Comparison of ENCODE assay signal across 20 cellular contexts in the genomic region with DNA sequence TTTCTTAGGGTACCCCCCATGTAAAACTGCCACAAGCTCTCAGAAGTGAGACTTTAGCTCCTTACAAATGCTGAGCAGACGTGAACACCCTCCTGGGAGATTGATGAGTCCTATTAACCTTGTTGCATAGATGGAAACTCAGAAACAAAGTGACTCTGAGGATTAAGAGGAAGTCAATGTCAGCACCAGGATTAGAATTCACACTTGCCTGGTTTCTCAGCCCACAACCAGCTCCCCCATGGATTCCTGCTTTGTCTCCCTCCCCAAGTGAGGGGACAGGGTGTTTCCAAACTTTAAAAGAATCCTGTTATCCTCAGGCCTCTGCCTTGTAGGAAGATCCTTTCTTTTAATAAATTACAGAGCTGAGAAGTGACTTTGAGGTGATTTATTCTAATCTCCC.
DNase-seq lines count a peak whose midpoint lies in the region; ATAC-seq, FAIRE-seq and TF ChIP-seq lines count a peak whose summit lies in the region.
"Had no signal": no experiment of that assay in that cellular context is flagged by ENCODE, and none has a peak within 500 bp of the region (broad histone marks: within the 10 kb centered on the region; RNA-seq: fewer than 3 reads in every experiment).

No MANE protein-coding gene starts in this region.

- H3K4me1 ChIP-seq in HUES64 (ENCODE audit: insufficient read depth, low read length) = peaks cover 32% of the 10 kb centered on the region
- H3K4me1 ChIP-seq in ovary (ENCODE audit: insufficient read depth) = no peaks in the 10 kb centered on the region

- H3K27me3 Mint-ChIP-seq in WTC11 (ENCODE audit: low read depth) (no peaks in the 10 kb centered on the region), nephron progenitor cell (ENCODE audit: low read depth, poor library complexity) (peaks cover 3% of the 10 kb centered on the region)

- peak; percentile 60 for ATAC-seq in WTC11
- ATAC-seq: CD8-positive, alpha-beta T cell had no signal

- TF ChIP-seq CTCF in WTC11 (IDR thresholded peaks at IDR 0.05) (no peak), nephron progenitor cell (IDR thresholded peaks at IDR 0.05) (no peak), ovary (IDR thresholded peaks at IDR 0.05) (no peak)

- WGBS in HUES64 = 5% methylated on average over 1 of the region's 1 CpG
- 82 to 91% (median 86%) methylated on average over 1 of the region's 1 CpG for WGBS in ovary, 3 donors

- H3K27me3 ChIP-seq in HUES64 (ENCODE audit: insufficient read depth, low read length) (no peaks in the 10 kb centered on the region), ovary (no peaks in the 10 kb centered on the region)
- H3K27me3 ChIP-seq: SJCRH30 had no signal

- POLR2A ChIA-PET in WTC11 (lab: Charles Lee) = no interaction called here

- no peak for TF ChIP-seq EP300 in ovary (IDR thresholded peaks at IDR 0.05)

- H3K27ac Mint-ChIP-seq in WTC11 (peak overlapping the region; percentile 57; the same call in 1 of the 2 replicates), nephron progenitor cell (peak overlapping the region; percentile 90)
- H3K27ac Mint-ChIP-seq: CD8-positive, alpha-beta T cell; HFFc6 had no signal

- TF ChIP-seq POLR2A in ovary (IDR thresholded peaks at IDR 0.05) = no peak

- H3K27ac ChIP-seq in HUES64 (ENCODE audit: low read depth, low read length) = peak overlapping the region; percentile 71
- H3K27ac ChIP-seq in ovary = no peak overlapping the region
- H3K27ac ChIP-seq: GM23248, RWPE1, SJCRH30 had no signal

- H3K4me3 Mint-ChIP-seq in WTC11 (no peak overlapping the region), nephron progenitor cell (no peak overlapping the region)
- H3K4me3 Mint-ChIP-seq: CD8-positive, alpha-beta T cell; HFFc6 had no signal

- H3K9ac ChIP-seq in HUES64 (ENCODE audit: low read depth, low read length) = no peak overlapping the region
- H3K9ac ChIP-seq: GM23248 had no signal

- no peak overlapping the region for H3K4me3 ChIP-seq in HUES64 (ENCODE audit: low read length)
- no peak overlapping the region for H3K4me3 ChIP-seq in ovary
- H3K4me3 ChIP-seq: GM23248, SJCRH30 had no signal

- H3K36me3 ChIP-seq in HUES64 (ENCODE audit: insufficient read depth, low read length) (no peaks in the 10 kb centered on the region), ovary (no peaks in the 10 kb centered on the region)
- H3K36me3 ChIP-seq: SJCRH30 had no signal

- no peaks in the 10 kb centered on the region for H3K9me3 ChIP-seq in HUES64 (ENCODE audit: insufficient read depth, low read depth, low read length)
- H3K9me3 ChIP-seq in ovary = no peaks in the 10 kb centered on the region
- H3K9me3 ChIP-seq: SJCRH30 had no signal

- H3K9me3 Mint-ChIP-seq in WTC11 (peaks cover 7% of the 10 kb centered on the region), nephron progenitor cell (no peaks in the 10 kb centered on the region)
- H3K9me3 Mint-ChIP-seq: CD8-positive, alpha-beta T cell; HFFc6 had no signal

- peak; percentile 96 for FAIRE-seq in G401.6 (lab: Jason Lieb, UNC)
- FAIRE-seq: D721Med had no signal

- no peak for DNase-seq in WTC11 (ENCODE audit: low spot score)
- DNase-seq in nephron progenitor cell = no peak
- no peak for DNase-seq in ovary
- no peak for DNase-seq in activated CD4-positive, alpha-beta T cell treated with anti-CD3 and anti-CD28 coated beads, Interleukin-2, amount 50 U/mL, for 1 hour
- no peak for DNase-seq in G401 (ENCODE audit: low spot score)
- DNase-seq: CD8-positive, alpha-beta T cell; DMS79 treated with DMSO at 0.1 percent for 48 hours; GF-D8; GM23248; HFFc6; MM.1S; NCI-H1417; NCI-H1930; NCI-H2171; NCI-H446 treated with DMSO at 0.1 percent for 48 hours; SJCRH30 had no signal

- in situ Hi-C loops in G401 (cut with HindIII; ENCODE audit: low sequenced_read_pairs) = no loop called here

- CTCF ChIA-PET in WTC11 (lab: Charles Lee) = no interaction called here

- H3K36me3 Mint-ChIP-seq in WTC11 (no peaks in the 10 kb centered on the region), nephron progenitor cell (ENCODE audit: low read depth) (no peaks in the 10 kb centered on the region)
- H3K36me3 Mint-ChIP-seq: CD8-positive, alpha-beta T cell had no signal

- H3K4me1 Mint-ChIP-seq in WTC11 = peaks cover 48% of the 10 kb centered on the region
- peaks cover 70% of the 10 kb centered on the region for H3K4me1 Mint-ChIP-seq in nephron progenitor cell

- intact Hi-C loops in ovary (cut with DNase I) = no loop called here

TF ChIP-seq in WTC11, 78 proteins besides CTCF, POLR2A, EP300 and RAD21:
- TF ChIP-seq ZNF121 (CRISPR knock-in tag; IDR thresholded peaks at IDR 0.05) = no peak
- TF ChIP-seq, protein P1, sequence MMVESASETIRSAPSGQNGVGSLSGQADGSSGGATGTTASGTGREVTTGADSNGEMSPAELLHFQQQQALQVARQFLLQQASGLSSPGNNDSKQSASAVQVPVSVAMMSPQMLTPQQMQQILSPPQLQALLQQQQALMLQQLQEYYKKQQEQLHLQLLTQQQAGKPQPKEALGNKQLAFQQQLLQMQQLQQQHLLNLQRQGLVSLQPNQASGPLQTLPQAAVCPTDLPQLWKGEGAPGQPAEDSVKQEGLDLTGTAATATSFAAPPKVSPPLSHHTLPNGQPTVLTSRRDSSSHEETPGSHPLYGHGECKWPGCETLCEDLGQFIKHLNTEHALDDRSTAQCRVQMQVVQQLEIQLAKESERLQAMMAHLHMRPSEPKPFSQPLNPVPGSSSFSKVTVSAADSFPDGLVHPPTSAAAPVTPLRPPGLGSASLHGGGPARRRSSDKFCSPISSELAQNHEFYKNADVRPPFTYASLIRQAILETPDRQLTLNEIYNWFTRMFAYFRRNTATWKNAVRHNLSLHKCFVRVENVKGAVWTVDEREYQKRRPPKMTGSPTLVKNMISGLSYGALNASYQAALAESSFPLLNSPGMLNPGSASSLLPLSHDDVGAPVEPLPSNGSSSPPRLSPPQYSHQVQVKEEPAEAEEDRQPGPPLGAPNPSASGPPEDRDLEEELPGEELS (CRISPR knock-in tag; IDR thresholded peaks at IDR 0.05) = no peak
- TF ChIP-seq TEAD1 (CRISPR knock-in tag; IDR thresholded peaks at IDR 0.05) = peak; percentile 30; the same call in 1 of the 2 replicates
